Comparison of ENCODE assay signal across 8 cellular contexts in the genomic region with DNA sequence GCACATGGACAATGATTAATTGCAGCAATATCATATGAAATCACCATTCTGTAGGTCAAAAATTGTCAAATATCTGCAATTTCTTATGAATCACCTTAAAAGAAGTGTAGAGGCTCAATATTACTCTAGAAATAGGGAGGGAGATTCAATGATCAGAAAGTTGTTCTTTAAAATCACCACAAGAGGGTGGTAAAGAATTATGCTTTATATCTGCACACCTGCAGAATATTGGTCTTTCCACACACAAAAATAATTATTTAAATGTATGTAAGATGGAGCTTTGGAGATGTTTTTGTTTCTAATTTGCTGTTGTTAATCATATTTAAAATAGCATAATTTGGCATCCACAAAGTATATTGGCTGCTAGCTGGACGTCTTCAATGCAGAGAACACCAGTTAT.
A peak's percentile ranks its signal among the peaks of the same experiment; 100 is the strongest.
DNase-seq lines count a peak whose midpoint lies in the region; ATAC-seq and TF ChIP-seq lines count a peak whose summit lies in the region.
"Not testable (repeated sequence)": the region's sequence is repeated elsewhere in the genome, so short reads cannot be mapped to it uniquely, and the experiment has no call there.

No MANE protein-coding gene starts in this region.

- intact Hi-C loops in left ventricle myocardium inferior (cut with micrococcal nuclease) = not testable (repeated sequence)

- H3K27ac ChIP-seq in left ventricle myocardium inferior (replicated peaks) = not testable (repeated sequence)

- TF ChIP-seq CTCF in left ventricle myocardium inferior (IDR thresholded peaks at IDR 0.05; ENCODE audit: borderline replicate concordance) = peak; percentile 52

- not testable (repeated sequence) for H3K36me3 ChIP-seq in left ventricle myocardium inferior

- H3K4me3 ChIP-seq in left ventricle myocardium inferior = not testable (repeated sequence)

- DNase-seq in AML-193 (lab: John Stamatoyannopoulos, UW) (peak; percentile 34 to 48), NCI-H1417 (lab: John Stamatoyannopoulos, UW) (peak in 2 of 3 experiments; percentile 9 to 24), RPMI7951 (ENCODE audit: low read depth) (peak; percentile 15), cerebellum (ENCODE audit: low spot score) (peak; percentile 11), renal cortical epithelial cell (ENCODE audit: low read depth) (peak; percentile 19)
- DNase-seq in left ventricle myocardium inferior = not testable (repeated sequence)

- not testable (repeated sequence) for H3K4me1 ChIP-seq in left ventricle myocardium inferior

- ATAC-seq in GM18508 (IDR thresholded peaks at IDR 0.05; ENCODE audit: insufficient read depth, unreplicated experiment) = peak; percentile 56
- ATAC-seq in HG02981 (IDR thresholded peaks at IDR 0.05; ENCODE audit: unreplicated experiment) = peak; percentile 59

- H3K9me3 ChIP-seq in left ventricle myocardium inferior (replicated peaks) = not testable (repeated sequence)

- H3K27me3 ChIP-seq in left ventricle myocardium inferior (ENCODE audit: low read depth) = peaks cover 15% of the 10 kb centered on the region
